Comparison of ENCODE assay signal across 8 cellular contexts in the genomic region with DNA sequence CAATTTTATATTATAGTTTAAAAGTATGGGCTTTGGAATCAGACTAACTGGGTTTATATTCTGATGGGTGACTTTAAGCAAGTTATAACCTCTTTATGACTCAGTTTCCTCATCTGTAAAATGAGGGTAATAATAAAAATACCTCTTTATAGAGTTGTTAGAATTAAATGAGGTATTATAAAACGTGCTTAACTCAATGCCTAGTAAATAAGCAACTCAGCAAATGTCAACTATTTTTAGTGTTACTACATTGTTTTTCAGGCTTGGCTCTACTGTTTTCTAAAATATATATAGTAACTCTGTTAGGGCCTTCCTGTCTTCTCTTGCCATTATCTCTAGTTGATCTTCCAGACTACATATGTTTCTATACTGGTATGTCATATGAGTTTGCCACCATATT.
"Had no signal": no experiment of that assay in that cellular context is flagged by ENCODE, and none has a peak within 500 bp of the region (broad histone marks: within the 10 kb centered on the region; RNA-seq: fewer than 3 reads in every experiment).

No MANE protein-coding gene starts in this region.

- H3K9me3 Mint-ChIP-seq: HFFc6, IgD-negative memory B cell had no signal

- ATAC-seq: GM23338 had no signal

- H3K4me3 ChIP-seq: GM23338 had no signal

- H3K4me2 ChIP-seq: GM23338 had no signal

- DNase-seq: H9, HCEC 1CT, HFFc6, KG1 had no signal

- H3K27me3 Mint-ChIP-seq: IgD-negative memory B cell had no signal

- H3K27ac ChIP-seq: HL-60 had no signal

- H3K4me3 Mint-ChIP-seq: GM23338, H9, HFFc6, IgD-negative memory B cell had no signal

- H3K27ac Mint-ChIP-seq: GM23338, H9, IgD-negative memory B cell had no signal

- FAIRE-seq: H1 had no signal
